9 cellular contexts compared by ENCODE assay signal in the genomic region with DNA sequence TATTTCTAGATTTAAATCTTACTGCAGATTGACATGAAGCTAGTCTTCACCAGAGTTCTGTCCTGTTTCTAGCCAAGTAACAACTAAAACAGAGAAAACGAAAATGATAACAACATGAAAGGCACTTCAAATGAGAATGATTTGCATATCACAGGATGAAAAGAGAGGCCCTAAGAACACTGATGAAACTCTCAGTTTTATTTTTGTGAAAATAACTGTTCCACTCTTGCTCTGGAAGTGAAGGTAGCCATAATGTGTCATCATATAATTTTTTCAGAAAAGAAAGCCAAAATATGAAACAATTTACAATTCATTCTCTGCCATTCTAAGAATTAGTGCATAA.
DNase-seq lines count a peak whose midpoint lies in the region; ATAC-seq and TF ChIP-seq lines count a peak whose summit lies in the region.
"Had no signal": no experiment of that assay in that cellular context is flagged by ENCODE, and none has a peak within 500 bp of the region (broad histone marks: within the 10 kb centered on the region; RNA-seq: fewer than 3 reads in every experiment).

No MANE protein-coding gene starts in this region.

- H3K27ac ChIP-seq in A673 (ENCODE audit: low read depth, low read length, poor library complexity, severe bottlenecking) = no peak overlapping the region

- ATAC-seq in HG02610 (IDR thresholded peaks at IDR 0.05; ENCODE audit: unreplicated experiment) = peak; percentile 82
- peak; percentile 76 for ATAC-seq in HG03460 (IDR thresholded peaks at IDR 0.05; ENCODE audit: unreplicated experiment)

- CTCF ChIA-PET in A673 (lab: Charles Lee) = no interaction called here

- POLR2A ChIA-PET in A673 (lab: Charles Lee; ENCODE audit: low non-redundant PET) = no interaction called here

- TF ChIP-seq POLR2A in GM18951 (IDR thresholded peaks at IDR 0.05; ENCODE audit: extremely low read depth, insufficient read depth, insufficient read length) = peak; percentile 23

- peak overlapping the region; percentile 6; the same call in 1 of the 2 replicates for H3K4me3 ChIP-seq in GM12864 (ENCODE audit: low read depth, low read length)
- H3K4me3 ChIP-seq in A673 (ENCODE audit: low read depth, low read length, poor library complexity, severe bottlenecking) = no peak overlapping the region
- H3K4me3 ChIP-seq: thoracic aorta had no signal

- TF ChIP-seq CTCF in GM12864 (IDR thresholded peaks at IDR 0.05; ENCODE audit: low read depth, low read length, missing control alignments) (no peak), A673 (conservative IDR thresholded peaks at IDR 0.05; ENCODE audit: low read depth, low read length) (no peak)

- no peaks in the 10 kb centered on the region for H3K36me3 ChIP-seq in A673 (ENCODE audit: insufficient read depth, low read length, poor library complexity, severe bottlenecking)

- H3K4me1 ChIP-seq in A673 (ENCODE audit: insufficient read depth, low read length, poor library complexity, severe bottlenecking) = no peaks in the 10 kb centered on the region

- no peaks in the 10 kb centered on the region for H3K9me3 ChIP-seq in A673 (ENCODE audit: low read depth, low read length, poor library complexity, severe bottlenecking)
- H3K9me3 ChIP-seq: thoracic aorta had no signal

- DNase-seq in GM12864 (ENCODE audit: low read depth) (peak; percentile 76), A673 (ENCODE audit: low spot score) (no peak), HUDEP-2 (lab: John Stamatoyannopoulos, UW; ENCODE audit: unreplicated experiment in 76 of 76) (no peak), SKM-1 (lab: John Stamatoyannopoulos, UW; ENCODE audit: unreplicated experiment) (no peak)
- no peak for DNase-seq in activated CD8-positive, alpha-beta memory T cell treated with anti-CD3 and anti-CD28 coated beads, Interleukin-2, amount 50 U/mL, for 4 hours

- in situ Hi-C loops in GM18951 (cut with MboI; ENCODE audit: low sequenced_read_pairs, unreplicated experiment) = no loop called here

- H3K27me3 ChIP-seq in A673 (replicated peaks; ENCODE audit: insufficient read depth, low read depth, low read length, poor library complexity) = peaks cover 3% of the 10 kb centered on the region

- no TSS peak for BruUV-seq in A673 (replicated peaks; lab: Mats Ljungman, UMichigan)

- intact Hi-C loops in A673 (cut with micrococcal nuclease; ENCODE audit: unreplicated experiment) = no loop called here
